In genomic region chr2:24919100-24919976, GRCh38 we compare ENCODE assay signal across 8 cellular contexts. TPM values are rescaled to one million over a fixed set of nuclear protein-coding genes. Genes with fewer than 3 reads are reported as not detected.
DNase-seq lines count a peak whose midpoint lies in the region; ATAC-seq and TF ChIP-seq lines count a peak whose summit lies in the region.

No MANE protein-coding gene starts in this region.

- H3K4me1 ChIP-seq in Panc1 (ENCODE audit: control insufficient read depth, insufficient read depth, low read length), result 0 out of 2 replicates have a peak, but pooled peaks cover 3% of the 10 kb centered on the region

- no peaks in the 10 kb centered on the region for H3K27me3 ChIP-seq in Panc1 (ENCODE audit: control insufficient read depth, insufficient read depth, low read length)

- H3K36me3 ChIP-seq in Panc1 (ENCODE audit: control insufficient read depth, insufficient read depth, low read length), result no peaks in the 10 kb centered on the region

- peak overlapping the region; percentile 44 for H3K27ac Mint-ChIP-seq in activated naive CD4-positive, alpha-beta T cell treated with anti-CD3 and anti-CD28 coated beads, Interleukin-2, amount 50 U/mL, for 24 hours

- BruUV-seq in Panc1 (replicated peaks; lab: Mats Ljungman, UMichigan), result TSS peak; percentile 62

- peaks cover 1% of the 10 kb centered on the region for H3K36me3 Mint-ChIP-seq in activated naive CD4-positive, alpha-beta T cell treated with anti-CD3 and anti-CD28 coated beads, Interleukin-2, amount 50 U/mL, for 24 hours

- no peaks in the 10 kb centered on the region for H3K9me3 ChIP-seq in Panc1 (ENCODE audit: control insufficient read depth, insufficient read depth, low read depth, low read length)

- H3K27ac ChIP-seq in 22Rv1 (peak overlapping the region; percentile 64), Panc1 (ENCODE audit: low read length) (peak overlapping the region; percentile 72; the same call in 1 of the 2 replicates)

- ATAC-seq in GM18511 (IDR thresholded peaks at IDR 0.05; ENCODE audit: unreplicated experiment), result peak; percentile 25
- ATAC-seq in HG03095 (IDR thresholded peaks at IDR 0.05; ENCODE audit: unreplicated experiment), result peak; percentile 21
- peak; percentile 55 for ATAC-seq in Panc1
- peak; percentile 13 for ATAC-seq in left ventricle myocardium superior

- POLR2A ChIA-PET in Panc1 (lab: Charles Lee), result no interaction called here

- DNase-seq in Panc1 (ENCODE audit: low read depth, low spot score), result no peak
- no peak for DNase-seq in left ventricle myocardium superior
- DNase-seq in skeletal muscle cell (ENCODE audit: low read depth), result no peak
- DNase-seq in KG1 (lab: John Stamatoyannopoulos, UW), result no peak

- intact Hi-C loops in Panc1 (cut with micrococcal nuclease; ENCODE audit: unreplicated experiment), result no loop called here
- intact Hi-C loops in left ventricle myocardium superior (cut with micrococcal nuclease), result no loop called here

- in situ Hi-C loops in Panc1 (cut with HindIII; ENCODE audit: low pct_unique_long_range_greater_than_20kb, low sequenced_read_pairs), result no loop called here

- H3K4me1 Mint-ChIP-seq in activated naive CD4-positive, alpha-beta T cell treated with anti-CD3 and anti-CD28 coated beads, Interleukin-2, amount 50 U/mL, for 24 hours, result peaks cover 34% of the 10 kb centered on the region

- H3K27me3 Mint-ChIP-seq in activated naive CD4-positive, alpha-beta T cell treated with anti-CD3 and anti-CD28 coated beads, Interleukin-2, amount 50 U/mL, for 24 hours, result no peaks in the 10 kb centered on the region

- peak overlapping the region; percentile 85 for H3K4me3 Mint-ChIP-seq in activated naive CD4-positive, alpha-beta T cell treated with anti-CD3 and anti-CD28 coated beads, Interleukin-2, amount 50 U/mL, for 24 hours

- CTCF ChIA-PET in Panc1 (lab: Charles Lee), result interaction anchor here (0.6 kb wide), 1 partner anchor 164 kb away, joined by 3 read pairs; no protein-coding TSS in a partner anchor

- H3K9me3 Mint-ChIP-seq in activated naive CD4-positive, alpha-beta T cell treated with anti-CD3 and anti-CD28 coated beads, Interleukin-2, amount 50 U/mL, for 24 hours, result no peaks in the 10 kb centered on the region

- H3K4me3 ChIP-seq in Panc1 (ENCODE audit: low read depth in 2 of 2, low read length in 2 of 2) (peak overlapping the region; percentile 59 to 62), skeletal muscle cell (ENCODE audit: low read depth, low read length) (peak overlapping the region; percentile 58)

- TF ChIP-seq CTCF in 22Rv1 (IDR thresholded peaks at IDR 0.05), result no peak
- no peak for TF ChIP-seq CTCF in Panc1 (IDR thresholded peaks at IDR 0.05)

RNA-seq across cellular contexts. Expression of gene ADCY3, which starts 0.7 kb away (rescaled TPM):
- total RNA-seq in Panc1 (2021; ENCODE audit: unreplicated experiment), result 34.1 TPM
- polyA plus RNA-seq in Panc1 (2012; ENCODE audit: insufficient read length), result 48.5 TPM
- 14.6 TPM for total RNA-seq in left ventricle myocardium superior

RNA-seq across cellular contexts. Expression of gene DNAJC27, which starts 52.4 kb away (rescaled TPM):
- total RNA-seq in Panc1 (2021; ENCODE audit: unreplicated experiment) (4.9 TPM), left ventricle myocardium superior (8.6 TPM)
- 1.5 TPM for polyA plus RNA-seq in Panc1 (2012; ENCODE audit: insufficient read length)
